ENCODE assay signal across 12 cellular contexts in the genomic region with DNA sequence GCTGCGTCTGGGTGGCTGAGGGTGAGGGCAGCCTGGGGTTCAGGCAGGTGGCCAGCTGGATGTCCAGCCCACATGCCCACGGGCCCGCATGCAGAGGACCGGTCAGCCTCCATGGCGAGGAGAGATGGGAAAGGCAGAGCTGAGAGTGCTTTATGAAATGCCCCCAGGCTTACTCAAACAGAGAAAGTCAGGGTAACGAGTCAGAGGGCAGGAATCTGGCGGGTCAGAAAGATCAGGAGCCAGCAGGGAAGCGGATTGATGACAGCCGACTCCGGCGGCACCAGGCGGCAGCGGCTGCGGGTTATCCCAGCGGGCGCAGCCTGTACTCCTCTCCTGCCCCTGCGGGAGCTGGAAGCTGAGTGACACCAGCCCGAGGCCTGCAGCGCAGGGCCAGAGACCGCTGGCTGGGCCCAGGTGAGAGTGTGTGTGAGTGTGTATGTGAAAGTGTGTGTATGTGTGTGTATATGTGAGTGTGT. TPM values are rescaled to one million over a fixed set of nuclear protein-coding genes. Genes with fewer than 3 reads are reported as not detected.
DNase-seq lines count a peak whose midpoint lies in the region; ATAC-seq, FAIRE-seq and TF ChIP-seq lines count a peak whose summit lies in the region.
"Had no signal": no experiment of that assay in that cellular context is flagged by ENCODE, and none has a peak within 500 bp of the region (broad histone marks: within the 10 kb centered on the region; RNA-seq: fewer than 3 reads in every experiment).

No MANE protein-coding gene starts in this region.

- in situ Hi-C loops in K562 (cut with MboI): no loop called here

- H3K4me2 ChIP-seq in K562 (ENCODE audit: insufficient read depth, low read length): no peak overlapping the region

- no peak for TF ChIP-seq RAD21 in K562 (CRISPR knock-in tag; conservative IDR thresholded peaks at IDR 0.05 in 1 of 2, IDR thresholded peaks at IDR 0.05 in 1 of 2)

- peak overlapping the region in 1 of 2 experiments; percentile 50; a peak in 1 of 4 replicates for H3K9ac ChIP-seq in K562 (ENCODE audit: insufficient read depth in 1 of 2, low read depth in 2 of 2, low read length in 2 of 2)

- no peak for FAIRE-seq in K562 (lab: Jason Lieb, UNC)

- no peak for TF ChIP-seq POLR2A in K562 (conservative IDR thresholded peaks at IDR 0.05)

- H4K20me1 ChIP-seq in K562 (replicated peaks; ENCODE audit: control insufficient read depth, insufficient read depth, low read length): no peaks in the 10 kb centered on the region

- 16% methylated on average over 20 of the region's 20 CpGs for WGBS in K562 (ENCODE audit: insufficient coverage, low coverage, missing lambda C conversion rate)

- H3K27ac ChIP-seq in K562 (ENCODE audit: extremely low read depth, low read depth, low read length): no peak overlapping the region

- intact Hi-C loops in K562 (cut with micrococcal nuclease): no loop called here

- no peaks in the 10 kb centered on the region for H3K9me1 ChIP-seq in K562 (ENCODE audit: control insufficient read depth, insufficient read depth, low read length)

- H3K4me1 ChIP-seq in K562 (replicated peaks in 1 of 2; ENCODE audit: control insufficient read depth in 2 of 2, insufficient read depth in 2 of 2, low read length in 2 of 2): peaks cover 2 to 6% of the 10 kb centered on the region in 2 experiments; a peak in 3 of 5 replicates

- H3K27me3 ChIP-seq in K562 (ENCODE audit: control insufficient read depth in 2 of 2, insufficient read depth in 2 of 2, low read length in 2 of 2): peaks cover 25 to 37% of the 10 kb centered on the region in 2 experiments; a peak in 4 of 5 replicates

- peak overlapping the region; percentile 8; the same call in 1 of the 2 replicates for H3K4me3 ChIP-seq in AG09309 (ENCODE audit: control insufficient read depth, low read depth, low read length)
- H3K4me3 ChIP-seq in K562: no peak overlapping the region
- H3K4me3 ChIP-seq: lung had no signal

- no peaks in the 10 kb centered on the region for H3K79me2 ChIP-seq in K562 (ENCODE audit: control insufficient read depth, insufficient read depth, low read length)

- CTCF ChIA-PET in K562 (lab: Yijun Ruan, JAX; ENCODE audit: low intra/inter-chr PET ratio): no interaction called here

- TF ChIP-seq EP300 in K562 (IDR thresholded peaks at IDR 0.05; ENCODE audit: low read length): no peak

- POLR2A ChIA-PET in K562 (lab: Yijun Ruan, JAX): interaction anchor here (0.6 to 1.2 kb wide), 2 partner anchors 8 to 13 kb away, joined by 3 to 4 read pairs; a partner anchor contains a TSS

- BruUV-seq in K562 (replicated peaks; lab: Mats Ljungman, UMichigan): no TSS peak

- no peak for TF ChIP-seq CTCF in AG09309 (IDR thresholded peaks at IDR 0.05; ENCODE audit: control insufficient read depth, insufficient read depth, low read depth, low read length, missing control alignments)
- no peak for TF ChIP-seq CTCF in K562 (IDR thresholded peaks at IDR 0.05 in 2 of 3, conservative IDR thresholded peaks at IDR 0.05 in 1 of 3; ENCODE audit: insufficient read depth in 2 of 3, low read depth in 1 of 3, low read length in 3 of 3)

- no peak overlapping the region for H2AFZ ChIP-seq in K562 (ENCODE audit: low read depth, low read length)

- ATAC-seq in K562: no peak
- ATAC-seq in GM18907 (IDR thresholded peaks at IDR 0.05; ENCODE audit: unreplicated experiment): no peak

- H3K9me3 ChIP-seq in K562 (replicated peaks; ENCODE audit: control insufficient read depth, insufficient read depth, low read depth, low read length): no peaks in the 10 kb centered on the region

- DNase-seq in AG09309 (ENCODE audit: low read depth) (peak; percentile 39), HS-5 (ENCODE audit: low read depth) (peak; percentile 38), K562 (ENCODE audit: extremely low read depth in 1 of 4, low spot score in 3 of 4) (no peak), islet precursor cell (peak; percentile 97), Kasumi-1 (lab: John Stamatoyannopoulos, UW) (no peak), NCI-H748 (lab: John Stamatoyannopoulos, UW; ENCODE audit: unreplicated experiment) (no peak)
- DNase-seq in NK-92 treated with Interleukin-12 subunit alpha and Interleukin-12 subunit beta, amount 100 ng/mL, for 24 hours (lab: John Stamatoyannopoulos, UW): no peak
- DNase-seq: COR-L47; effector CD8-positive, alpha-beta T cell; SHP77 had no signal

- H3K36me3 ChIP-seq in K562 (ENCODE audit: control insufficient read depth, insufficient read depth, low read length): no peaks in the 10 kb centered on the region

TF ChIP-seq in K562, 482 proteins besides CTCF, POLR2A, EP300 and RAD21 (continues in another document):
- no peak for TF ChIP-seq DACH1 (IDR thresholded peaks at IDR 0.05; ENCODE audit: partially characterized antibody)
- no peak for TF ChIP-seq ZNF696 (CRISPR knock-in tag; conservative IDR thresholded peaks at IDR 0.05)
- TF ChIP-seq, protein P1, sequence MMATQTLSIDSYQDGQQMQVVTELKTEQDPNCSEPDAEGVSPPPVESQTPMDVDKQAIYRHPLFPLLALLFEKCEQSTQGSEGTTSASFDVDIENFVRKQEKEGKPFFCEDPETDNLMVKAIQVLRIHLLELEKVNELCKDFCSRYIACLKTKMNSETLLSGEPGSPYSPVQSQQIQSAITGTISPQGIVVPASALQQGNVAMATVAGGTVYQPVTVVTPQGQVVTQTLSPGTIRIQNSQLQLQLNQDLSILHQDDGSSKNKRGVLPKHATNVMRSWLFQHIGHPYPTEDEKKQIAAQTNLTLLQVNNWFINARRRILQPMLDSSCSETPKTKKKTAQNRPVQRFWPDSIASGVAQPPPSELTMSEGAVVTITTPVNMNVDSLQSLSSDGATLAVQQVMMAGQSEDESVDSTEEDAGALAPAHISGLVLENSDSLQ (IDR thresholded peaks at IDR 0.05): no peak
- no peak for TF ChIP-seq CHD2 (IDR thresholded peaks at IDR 0.05; ENCODE audit: low read depth, low read length)

RNA-seq across cellular contexts. Expression of a gene that starts 13.4 kb away (rescaled TPM):
- total RNA-seq in K562 (2011; cell fraction: chromatin; rRNA removed; ENCODE audit: low replicate concordance): 0.62 and 1.4 TPM in 2 replicates
- total RNA-seq in K562 (2011; cell fraction: nucleolus; rRNA removed): 0.39 and 0.50 TPM in 2 replicates
- total RNA-seq in K562 (2011; cell fraction: nucleoplasm; rRNA removed): 0.88 and 1.2 TPM in 2 replicates
- 0.23 and 0.45 TPM in 2 replicates for total RNA-seq in K562 (2014; rRNA removed)
- 0.22 and 0.51 TPM in 2 replicates for total RNA-seq in K562 (2014; rRNA removed; fragmentation: Illumina TruSeq; extraction: Trizol)
- 0.19 and 0.36 TPM in 2 replicates for total RNA-seq in K562 (2015; rRNA removed; fragmentation: Illumina TruSeq; extraction: Trizol)
- total RNA-seq in K562 (2021): 0.60 and 0.66 TPM in 2 replicates
- 0.11 and 0.60 TPM in 2 replicates for polyA plus RNA-seq in K562 (2011; rRNA removed)
- 0.37 and 1.3 TPM in 2 replicates for polyA plus RNA-seq in K562 (2011; cell fraction: cytosol; rRNA removed)
- 0.17 and 1.1 TPM in 2 replicates for polyA plus RNA-seq in K562 (2011; cell fraction: nucleus; rRNA removed)
- polyA plus RNA-seq in K562 (2012): 0.90 and 1.9 TPM in 2 replicates
- 0.86 and 1.0 TPM in 2 replicates for polyA plus RNA-seq in K562 (2014; fragmentation: Illumina TruSeq; extraction: Trizol)
- polyA plus RNA-seq in K562 (2014; fragmentation: Nextera tagmentation; extraction: Ambion mirVana): under 1 TPM; 0.27 to 0.48 TPM
- polyA plus RNA-seq in K562 (2014; rRNA removed): 0.41 and 0.66 TPM in 2 replicates
- polyA minus RNA-seq in K562 (2011; rRNA and poly(A)+ RNA removed): 0.14 and 0.27 TPM in 2 replicates
- not detected in 2 replicates for polyA minus RNA-seq in K562 (2011; cell fraction: cytosol; rRNA and poly(A)+ RNA removed)
- polyA minus RNA-seq in K562 (2011; cell fraction: nucleus; rRNA and poly(A)+ RNA removed): 0.44 TPM in 1 of 2 replicates, not detected in the other

RNA-seq across cellular contexts. Expression of a gene that starts 34.0 kb away (rescaled TPM):
- total RNA-seq in K562 (2011; cell fraction: chromatin; rRNA removed; ENCODE audit: low replicate concordance): not detected in 2 replicates
- not detected in 2 replicates for total RNA-seq in K562 (2011; cell fraction: nucleolus; rRNA removed)
- total RNA-seq in K562 (2011; cell fraction: nucleoplasm; rRNA removed): not detected in 2 replicates
- total RNA-seq in K562 (2014; rRNA removed) (not detected in 2 replicates), K562 (2014; rRNA removed; fragmentation: Illumina TruSeq; extraction: Trizol) (not detected in 2 replicates), K562 (2015; rRNA removed; fragmentation: Illumina TruSeq; extraction: Trizol) (not detected in 2 replicates), K562 (2021) (not detected in 2 replicates)
- polyA plus RNA-seq in K562 (2011; rRNA removed) (not detected in 2 replicates), K562 (2014; fragmentation: Illumina TruSeq; extraction: Trizol) (not detected in 2 replicates), K562 (2014; fragmentation: Nextera tagmentation; extraction: Ambion mirVana) (not detected), K562 (2014; rRNA removed) (not detected in 2 replicates)
- not detected in 2 replicates for polyA plus RNA-seq in K562 (2011; cell fraction: cytosol; rRNA removed)
- not detected in 2 replicates for polyA plus RNA-seq in K562 (2011; cell fraction: nucleus; rRNA removed)
- 0.07 TPM in 1 of 2 replicates, not detected in the other for polyA plus RNA-seq in K562 (2012)
- polyA minus RNA-seq in K562 (2011; rRNA and poly(A)+ RNA removed): not detected in 2 replicates
- not detected in 2 replicates for polyA minus RNA-seq in K562 (2011; cell fraction: cytosol; rRNA and poly(A)+ RNA removed)
- polyA minus RNA-seq in K562 (2011; cell fraction: nucleus; rRNA and poly(A)+ RNA removed): not detected in 2 replicates

RNA-seq across cellular contexts. Expression of a gene that starts 52.3 kb away (rescaled TPM):
- total RNA-seq in K562 (2011; cell fraction: chromatin; rRNA removed; ENCODE audit: low replicate concordance): 23.9 and 54.4 TPM in 2 replicates
- 18.5 and 19.9 TPM in 2 replicates for total RNA-seq in K562 (2011; cell fraction: nucleolus; rRNA removed)
- total RNA-seq in K562 (2011; cell fraction: nucleoplasm; rRNA removed): 44.6 and 66.5 TPM in 2 replicates
- total RNA-seq in K562 (2014; rRNA removed): 10.6 and 18.5 TPM in 2 replicates
- 47.8 and 54.0 TPM in 2 replicates for total RNA-seq in K562 (2014; rRNA removed; fragmentation: Illumina TruSeq; extraction: Trizol)
- total RNA-seq in K562 (2015; rRNA removed; fragmentation: Illumina TruSeq; extraction: Trizol): 35.1 and 36.5 TPM in 2 replicates
- 56.8 and 59.8 TPM in 2 replicates for total RNA-seq in K562 (2021)
- polyA plus RNA-seq in K562 (2011; rRNA removed): 58.4 and 66.1 TPM in 2 replicates
- 16.5 and 48.0 TPM in 2 replicates for polyA plus RNA-seq in K562 (2011; cell fraction: cytosol; rRNA removed)
- 17.4 and 32.2 TPM in 2 replicates for polyA plus RNA-seq in K562 (2011; cell fraction: nucleus; rRNA removed)
- 66.4 and 79.0 TPM in 2 replicates for polyA plus RNA-seq in K562 (2012)
- 57.9 and 67.7 TPM in 2 replicates for polyA plus RNA-seq in K562 (2014; fragmentation: Illumina TruSeq; extraction: Trizol)
- 100 to 1,000 TPM; 175 to 249 TPM for polyA plus RNA-seq in K562 (2014; fragmentation: Nextera tagmentation; extraction: Ambion mirVana)
- 41.5 and 53.9 TPM in 2 replicates for polyA plus RNA-seq in K562 (2014; rRNA removed)
- 35.3 and 55.2 TPM in 2 replicates for polyA minus RNA-seq in K562 (2011; rRNA and poly(A)+ RNA removed)
- polyA minus RNA-seq in K562 (2011; cell fraction: cytosol; rRNA and poly(A)+ RNA removed): 21.3 and 22.6 TPM in 2 replicates
- polyA minus RNA-seq in K562 (2011; cell fraction: nucleus; rRNA and poly(A)+ RNA removed): 18.3 and 36.7 TPM in 2 replicates

Comparison
In these comparisons a context has a peak if more than half of its experiments do, and no peak if none do; other contexts are left out.
1. DNase-seq: peak in AG09309 (single experiment), HS-5 (single experiment) and islet precursor cell (single experiment); none in K562 (0 of 4), Kasumi-1 (0 of 2), NCI-H748 (single experiment) and NK-92 treated with Interleukin-12 subunit alpha and Interleukin-12 subunit beta, amount 100 ng/mL, for 24 hours (single experiment).